In genomic region chr19:54461201-54462071, GRCh38 we compare ENCODE assay signal across 1 cellular context.
TF ChIP-seq lines count a peak whose summit lies in the region.

No MANE protein-coding gene starts in this region.

TF ChIP-seq in HEK293, 187 proteins besides CTCF, POLR2A, EP300 and RAD21 (continued from another document):
- TF ChIP-seq ZNF24 (tag by site-specific recombination; IDR thresholded peaks at IDR 0.05) (no peak), ZNF16 (tag by site-specific recombination; IDR thresholded peaks at IDR 0.05; ENCODE audit: low read depth) (no peak), ZNF362 (tag by site-specific recombination; IDR thresholded peaks at IDR 0.05) (no peak), ZNF239 (tag by site-specific recombination; IDR thresholded peaks at IDR 0.05) (no peak), ZNF184 (tag by site-specific recombination; IDR thresholded peaks at IDR 0.05) (no peak), HOXD13 (CRISPR knock-in tag; IDR thresholded peaks at IDR 0.05; ENCODE audit: borderline replicate concordance) (peak; percentile 13; the same call in 1 of the 2 replicates), PRDM1 (tag by site-specific recombination; IDR thresholded peaks at IDR 0.05) (peak; percentile 76), ZNF76 (tag by site-specific recombination; IDR thresholded peaks at IDR 0.05; ENCODE audit: borderline replicate concordance, low read depth) (no peak), ZNF560 (tag by site-specific recombination; IDR thresholded peaks at IDR 0.05; ENCODE audit: borderline replicate concordance) (no peak), ZNF248 (tag by site-specific recombination; IDR thresholded peaks at IDR 0.05) (no peak), ZBTB26 (tag by site-specific recombination; optimal IDR thresholded peaks at IDR 0.05) (no peak), ZBTB10 (tag by site-specific recombination; IDR thresholded peaks at IDR 0.05) (no peak), SCRT2 (tag by site-specific recombination; IDR thresholded peaks at IDR 0.05) (no peak), ZNF610 (tag by site-specific recombination; IDR thresholded peaks at IDR 0.05; ENCODE audit: borderline replicate concordance) (no peak)
